ENCODE assay signal across 8 cellular contexts in genomic region chr17:28900986-28901726, GRCh38. TPM values are rescaled to one million over a fixed set of nuclear protein-coding genes. Genes with fewer than 3 reads are reported as not detected.
DNase-seq lines count a peak whose midpoint lies in the region; ATAC-seq lines count a peak whose summit lies in the region.
"Had no signal": no experiment of that assay in that cellular context is flagged by ENCODE, and none has a peak within 500 bp of the region (broad histone marks: within the 10 kb centered on the region; RNA-seq: fewer than 3 reads in every experiment).

No MANE protein-coding gene starts in this region.

- peaks cover 33% of the 10 kb centered on the region for H3K36me3 Mint-ChIP-seq in stimulated activated naive CD8-positive, alpha-beta T cell treated with anti-CD3 and anti-CD28 coated beads, Interleukin-15, Interleukin-2, amounts not matched to agents 100 ng/mL and 50 ng/mL, for 24 hours (ENCODE audit: low read depth)

- peaks cover 5% of the 10 kb centered on the region for H3K36me3 ChIP-seq in effector memory CD4-positive, alpha-beta T cell (ENCODE audit: control insufficient read depth, insufficient read depth, low read length)

- peaks cover 32% of the 10 kb centered on the region for H3K4me1 ChIP-seq in effector memory CD4-positive, alpha-beta T cell (ENCODE audit: control insufficient read depth, insufficient read depth, low read length, poor library complexity, severe bottlenecking)

- peak overlapping the region; percentile 93 for H3K4me3 Mint-ChIP-seq in stimulated activated naive CD8-positive, alpha-beta T cell treated with anti-CD3 and anti-CD28 coated beads, Interleukin-15, Interleukin-2, amounts not matched to agents 100 ng/mL and 50 ng/mL, for 24 hours

- H3K9me3 ChIP-seq in effector memory CD4-positive, alpha-beta T cell (ENCODE audit: control insufficient read depth, low read length): no peaks in the 10 kb centered on the region
- H3K9me3 ChIP-seq: heart left ventricle had no signal

- no peak overlapping the region for H3K27ac ChIP-seq in effector memory CD4-positive, alpha-beta T cell (ENCODE audit: insufficient read depth, low read length, poor library complexity, severe bottlenecking)
- H3K27ac ChIP-seq: brain microvascular endothelial cell had no signal

- no peak for ATAC-seq in stimulated activated naive CD8-positive, alpha-beta T cell treated with anti-CD3 and anti-CD28 coated beads, Interleukin-15, Interleukin-2, amounts not matched to agents 100 U/mL and 50 U/mL, for 24 hours
- ATAC-seq in GM21526 (IDR thresholded peaks at IDR 0.05; ENCODE audit: low FRiP score, unreplicated experiment): no peak
- ATAC-seq: heart left ventricle had no signal

- H3K27me3 ChIP-seq in effector memory CD4-positive, alpha-beta T cell (replicated peaks; ENCODE audit: control insufficient read depth, insufficient read depth, low read length, poor library complexity, severe bottlenecking): no peaks in the 10 kb centered on the region
- H3K27me3 ChIP-seq: brain microvascular endothelial cell, heart left ventricle had no signal

- no peak for DNase-seq in stimulated activated naive CD8-positive, alpha-beta T cell treated with anti-CD3 and anti-CD28 coated beads, Interleukin-15, Interleukin-2, amounts not matched to agents 100 U/mL and 50 U/mL, for 24 hours
- no peak for DNase-seq in effector memory CD4-positive, alpha-beta T cell
- DNase-seq in A172 (ENCODE audit: low spot score) (no peak), iPS-NIHi7 (ENCODE audit: extremely low spot score) (no peak)
- DNase-seq: brain microvascular endothelial cell, heart left ventricle had no signal

- no peaks in the 10 kb centered on the region for H3K9me3 Mint-ChIP-seq in stimulated activated naive CD8-positive, alpha-beta T cell treated with anti-CD3 and anti-CD28 coated beads, Interleukin-15, Interleukin-2, amounts not matched to agents 100 ng/mL and 50 ng/mL, for 24 hours

- H3K27me3 Mint-ChIP-seq in stimulated activated naive CD8-positive, alpha-beta T cell treated with anti-CD3 and anti-CD28 coated beads, Interleukin-15, Interleukin-2, amounts not matched to agents 100 ng/mL and 50 ng/mL, for 24 hours: no peaks in the 10 kb centered on the region

- H3K27ac Mint-ChIP-seq in stimulated activated naive CD8-positive, alpha-beta T cell treated with anti-CD3 and anti-CD28 coated beads, Interleukin-15, Interleukin-2, amounts not matched to agents 100 ng/mL and 50 ng/mL, for 24 hours: peak overlapping the region; percentile 92

- peak overlapping the region; percentile 71 for H3K4me3 ChIP-seq in effector memory CD4-positive, alpha-beta T cell (ENCODE audit: insufficient read depth, low read depth, low read length, poor library complexity, severe bottlenecking)

- peaks cover 39% of the 10 kb centered on the region for H3K4me1 Mint-ChIP-seq in stimulated activated naive CD8-positive, alpha-beta T cell treated with anti-CD3 and anti-CD28 coated beads, Interleukin-15, Interleukin-2, amounts not matched to agents 100 ng/mL and 50 ng/mL, for 24 hours (ENCODE audit: low read depth)

RNA-seq across cellular contexts. Expression of gene DHRS13, which starts 1.7 kb away (rescaled TPM):
- total RNA-seq in A172 (2014; rRNA removed; shearing (Covaris generic)): 12.7 and 13.9 TPM in 2 replicates

RNA-seq across cellular contexts. Expression of gene FLOT2, which starts 3.6 kb away (rescaled TPM):
- 43.9 and 45.5 TPM in 2 replicates for total RNA-seq in A172 (2014; rRNA removed; shearing (Covaris generic))

RNA-seq across cellular contexts. Expression of gene ERAL1, which starts 46.3 kb away (rescaled TPM):
- 45.1 and 66.6 TPM in 2 replicates for total RNA-seq in A172 (2014; rRNA removed; shearing (Covaris generic))

RNA-seq across cellular contexts. Expression of gene PHF12, which starts 50.2 kb away (rescaled TPM):
- 16.0 and 22.3 TPM in 2 replicates for total RNA-seq in A172 (2014; rRNA removed; shearing (Covaris generic))

RNA-seq across cellular contexts. Expression of gene FAM222B, which starts 58.6 kb away (rescaled TPM):
- 9.2 and 10.2 TPM in 2 replicates for total RNA-seq in A172 (2014; rRNA removed; shearing (Covaris generic))
